In genomic region chr11:61187505-61188130, GRCh38 we compare ENCODE assay signal across 8 cellular contexts. TPM values are rescaled to one million over a fixed set of nuclear protein-coding genes. Genes with fewer than 3 reads are reported as not detected.
A peak's percentile ranks its signal among the peaks of the same experiment; 100 is the strongest.
DNase-seq lines count a peak whose midpoint lies in the region; ATAC-seq and TF ChIP-seq lines count a peak whose summit lies in the region.

No MANE protein-coding gene starts in this region.

- DNase-seq in C1 segment of cervical spinal cord (lab: John Stamatoyannopoulos, UW) (peak in 8 of 14 donors; percentile 7 to 43 (median 15)), HCT116 (ENCODE audit: low read depth, low spot score) (peak; percentile 74), NCI-H345 treated with DMSO at 0.1 percent for 48 hours (lab: John Stamatoyannopoulos, UW; ENCODE audit: unreplicated experiment) (peak; percentile 81), caudate nucleus (lab: John Stamatoyannopoulos, UW) (peak in 43 of 61 donors; percentile 0 to 84 (median 22)), kidney tubule cell (ENCODE audit: low spot score) (peak; percentile 71)
- DNase-seq in stimulated activated CD4-positive, alpha-beta T cell treated with anti-CD3 and anti-CD28 coated beads, Interleukin-2, amount 100 ng/mL, for 24 hours: peak; percentile 86 to 88

- no peaks in the 10 kb centered on the region for H3K36me3 ChIP-seq in HCT116 (ENCODE audit: control insufficient read depth in 1 of 2, insufficient read depth in 2 of 2, low read length in 2 of 2)

- no peak overlapping the region for H3K4me3 ChIP-seq in HCT116 (replicated peaks in 1 of 2; ENCODE audit: low read depth in 1 of 2, low read length in 2 of 2)

- no peaks in the 10 kb centered on the region for H3K9me2 ChIP-seq in HCT116 (ENCODE audit: insufficient read depth)

- no peaks in the 10 kb centered on the region for H3K79me2 ChIP-seq in HCT116 (ENCODE audit: insufficient read depth, low read length)

- peak; percentile 93 for ATAC-seq in HCT116
- ATAC-seq in activated CD4-positive, CD25-positive, alpha-beta regulatory T cell treated with anti-CD3 and anti-CD28 coated beads, Interleukin-2, amount 50 U/mL, for 24 hours: peak; percentile 75 to 76
- ATAC-seq in HG03045 (IDR thresholded peaks at IDR 0.05; ENCODE audit: unreplicated experiment): no peak

- H3K9ac ChIP-seq in HCT116 (ENCODE audit: low read length): no peak overlapping the region

- H3K9me3 ChIP-seq in HCT116 (ENCODE audit: control insufficient read depth in 1 of 2, insufficient read depth in 1 of 2, low read depth in 1 of 2, low read length in 2 of 2): no peaks in the 10 kb centered on the region

- peak; percentile 88 to 95 (median 93) for TF ChIP-seq CTCF in HCT116 (IDR thresholded peaks at IDR 0.05 in 2 of 3, conservative IDR thresholded peaks at IDR 0.05 in 1 of 3; ENCODE audit: borderline replicate concordance in 1 of 3, insufficient read depth in 1 of 3, low read depth in 2 of 3, low read length in 2 of 3)

- peak overlapping the region; percentile 82 for H2AFZ ChIP-seq in HCT116 (ENCODE audit: low read depth, low read length, poor library complexity, severe bottlenecking)

- no peaks in the 10 kb centered on the region for H3K27me3 ChIP-seq in HCT116 (ENCODE audit: insufficient read depth, low read length)

- H4K20me1 ChIP-seq in HCT116 (ENCODE audit: insufficient read depth): no peaks in the 10 kb centered on the region

- POLR2A ChIA-PET in HCT116 (lab: Charles Lee): no interaction called here

- CTCF ChIA-PET in HCT116 (lab: Charles Lee): interaction anchor here (0.6 to 3.2 kb wide), 7 partner anchors 10 to 356 kb away, joined by 3 to 11 read pairs (median 3); partner anchors contain the start of gene CD6

- no TSS peak for BruUV-seq in HCT116 (replicated peaks; lab: Mats Ljungman, UMichigan)

- no peak overlapping the region for H3K27ac ChIP-seq in HCT116 (ENCODE audit: low read depth, low read length)
- H3K27ac ChIP-seq in caudate nucleus (ENCODE audit: low read depth, low read length): no peak overlapping the region

- TF ChIP-seq RAD21 in HCT116 (IDR thresholded peaks at IDR 0.05; ENCODE audit: low read depth): peak; percentile 95

- no peak overlapping the region for H3K4me2 ChIP-seq in HCT116 (ENCODE audit: low read length)

- RAD21 ChIA-PET in HCT116 (lab: Charles Lee; ENCODE audit: low non-redundant PET in 1 of 2, low total read pairs in 2 of 2, uncharacterized antibody in 2 of 2, unreplicated experiment in 2 of 2): no interaction called here

- intact Hi-C loops in HCT116 (cut with micrococcal nuclease): loop anchor here (1.0 to 10.0 kb wide), 6 partner anchors 58 to 413 kb away; partner anchors contain the start of genes CD6 and TMEM109

- no peaks in the 10 kb centered on the region for H3K4me1 ChIP-seq in HCT116 (ENCODE audit: control insufficient read depth in 1 of 2, insufficient read depth in 2 of 2, low read length in 2 of 2)

- TF ChIP-seq POLR2A in HCT116 (IDR thresholded peaks at IDR 0.05; ENCODE audit: borderline replicate concordance, extremely low read depth, insufficient read depth, insufficient read length): no peak

TF ChIP-seq in HCT116, 20 proteins besides CTCF, POLR2A, EP300 and RAD21:
- TF ChIP-seq JUND (IDR thresholded peaks at IDR 0.05) (no peak), ZNF274 (IDR thresholded peaks at IDR 0.05; ENCODE audit: low read depth, low read length) (no peak), EZH2phosphoT487 (IDR thresholded peaks at IDR 0.05; ENCODE audit: borderline replicate concordance) (no peak), POLR2AphosphoS5 (IDR thresholded peaks at IDR 0.05; ENCODE audit: low read depth, low read length) (no peak), SIN3A (IDR thresholded peaks at IDR 0.05; ENCODE audit: low read depth) (no peak), EZH2 (IDR thresholded peaks at IDR 0.05) (no peak), MAX (IDR thresholded peaks at IDR 0.05) (no peak)

RNA-seq across cellular contexts. Expression of gene PGA3, which starts 15.7 kb away (rescaled TPM):
- not detected for total RNA-seq in HCT116 (2021; ENCODE audit: unreplicated experiment)
- not detected in 2 replicates for polyA plus RNA-seq in HCT116 (2012)

RNA-seq across cellular contexts. Expression of gene VPS37C, which starts 26.4 kb away (rescaled TPM):
- total RNA-seq in HCT116 (2021; ENCODE audit: unreplicated experiment): 23.1 TPM
- polyA plus RNA-seq in HCT116 (2012): 17.7 and 20.4 TPM in 2 replicates

RNA-seq across cellular contexts. Expression of gene PGA4, which starts 34.5 kb away (rescaled TPM):
- total RNA-seq in HCT116 (2021; ENCODE audit: unreplicated experiment): not detected
- polyA plus RNA-seq in HCT116 (2012): not detected in 2 replicates

RNA-seq across cellular contexts. Expression of gene PGA5, which starts 53.4 kb away (rescaled TPM):
- not detected for total RNA-seq in HCT116 (2021; ENCODE audit: unreplicated experiment)
- not detected in 2 replicates for polyA plus RNA-seq in HCT116 (2012)

Comparison
In these comparisons a context has a peak if more than half of its experiments do, and no peak if none do; other contexts are left out.
1. DNase-seq: peak in every context shown above with its lines; median percentile 87 in stimulated activated CD4-positive, alpha-beta T cell treated with anti-CD3 and anti-CD28 coated beads, Interleukin-2, amount 100 ng/mL, for 24 hours; 81 in NCI-H345 treated with DMSO at 0.1 percent for 48 hours; 74 in HCT116; 71 in kidney tubule cell; 22 in caudate nucleus; 15 in C1 segment of cervical spinal cord.